10 cellular contexts compared by ENCODE assay signal in genomic region chr11:109956124-109956793, GRCh38.
DNase-seq lines count a peak whose midpoint lies in the region; ATAC-seq lines count a peak whose summit lies in the region.
"Had no signal": no experiment of that assay in that cellular context is flagged by ENCODE, and none has a peak within 500 bp of the region (broad histone marks: within the 10 kb centered on the region; RNA-seq: fewer than 3 reads in every experiment).

No MANE protein-coding gene starts in this region.

- DNase-seq in NCI-H1092 treated with DMSO at 0.1 percent for 48 hours (lab: John Stamatoyannopoulos, UW) = peak; percentile 26
- no peak for DNase-seq in NCI-H1092 (lab: John Stamatoyannopoulos, UW)
- DNase-seq in SK-MEL-5 (ENCODE audit: low read depth, low spot score) = peak; percentile 13
- no peak for DNase-seq in substantia nigra (lab: John Stamatoyannopoulos, UW)
- no peak for DNase-seq in NCI-H187 treated with DMSO at 0.1 percent for 48 hours (lab: John Stamatoyannopoulos, UW)
- no peak for DNase-seq in NCI-H524 treated with DMSO at 0.1 percent for 48 hours (lab: John Stamatoyannopoulos, UW)
- DNase-seq: kidney glomerular epithelial cell had no signal

- in situ Hi-C loops in SK-MEL-5 (cut with HindIII; ENCODE audit: low pct_unique_long_range_greater_than_20kb, low sequenced_read_pairs) = no loop called here

- ATAC-seq in GM21367 (IDR thresholded peaks at IDR 0.05; ENCODE audit: unreplicated experiment) = peak; percentile 80
- ATAC-seq in HG03097 (IDR thresholded peaks at IDR 0.05; ENCODE audit: low FRiP score, unreplicated experiment) = peak; percentile 72

- no peak overlapping the region for H3K27ac ChIP-seq in substantia nigra (ENCODE audit: low read depth, low read length, poor library complexity, severe bottlenecking)
- H3K27ac ChIP-seq: prostate gland had no signal

Comparison
In these comparisons a context has a peak if more than half of its experiments do, and no peak if none do; other contexts are left out.
1. DNase-seq: peak in NCI-H1092 treated with DMSO at 0.1 percent for 48 hours (single experiment) and SK-MEL-5 (single experiment); none in NCI-H1092 (single experiment), substantia nigra (0 of 49), NCI-H187 treated with DMSO at 0.1 percent for 48 hours (single experiment) and NCI-H524 treated with DMSO at 0.1 percent for 48 hours (single experiment).